In genomic region chr2:46040563-46041155, GRCh38 we compare ENCODE assay signal across 17 cellular contexts.
"Had no signal": no experiment of that assay in that cellular context is flagged by ENCODE, and none has a peak within 500 bp of the region (broad histone marks: within the 10 kb centered on the region; RNA-seq: fewer than 3 reads in every experiment).

No MANE protein-coding gene starts in this region.

- H3K4me2 ChIP-seq: SK-N-SH had no signal

- H3K27me3 ChIP-seq: neutrophil had no signal

- H3K9me3 ChIP-seq: neutrophil, SK-N-SH, thoracic aorta had no signal

- DNase-seq: activated CD8-positive, alpha-beta memory T cell treated with anti-CD3 and anti-CD28 coated beads, Interleukin-2, amount 50 U/mL, for 48 hours; activated naive CD4-positive, alpha-beta T cell treated with anti-CD3 and anti-CD28 coated beads for 36 hours; activated naive CD8-positive, alpha-beta T cell treated with anti-CD3 and anti-CD28 coated beads, Interleukin-2, amount 50 U/mL, for 24 hours; aorta; dermis blood vessel endothelial cell; head of caudate nucleus; mesenchymal stem cell; naive thymus-derived CD8-positive, alpha-beta T cell; retina; SK-N-SH; T-helper 1 cell; WERI-Rb-1 had no signal

- H3K27me3 Mint-ChIP-seq: activated naive CD8-positive, alpha-beta T cell treated with anti-CD3 and anti-CD28 coated beads, Interleukin-2, amount 50 U/mL, for 24 hours; naive thymus-derived CD8-positive, alpha-beta T cell; stimulated activated naive CD8-positive, alpha-beta T cell treated with anti-CD3 and anti-CD28 coated beads, Interleukin-15, Interleukin-2, amounts not matched to agents 100 ng/mL and 50 ng/mL, for 24 hours had no signal

- H3K9ac ChIP-seq: SK-N-SH had no signal

- H3K36me3 ChIP-seq: neutrophil, thoracic aorta, WERI-Rb-1 had no signal

- H3K9me3 Mint-ChIP-seq: activated naive CD4-positive, alpha-beta T cell treated with anti-CD3 and anti-CD28 coated beads for 36 hours; activated naive CD8-positive, alpha-beta T cell treated with anti-CD3 and anti-CD28 coated beads, Interleukin-2, amount 50 U/mL, for 24 hours; activated T-helper 2 cell treated with anti-CD3 and anti-CD28 coated beads, Interferon-gamma antibody, Interleukin-2, Interleukin-4, amounts not matched to agents 10 μg/mL and 5 μg/mL and 100 μg/mL, durations not matched to agents 14 hours and 24 hours and 36 hours; naive thymus-derived CD8-positive, alpha-beta T cell; stimulated activated naive CD8-positive, alpha-beta T cell treated with anti-CD3 and anti-CD28 coated beads, Interleukin-15, Interleukin-2, amounts not matched to agents 100 ng/mL and 50 ng/mL, for 24 hours had no signal

- ATAC-seq: activated naive CD8-positive, alpha-beta T cell treated with anti-CD3 and anti-CD28 coated beads, Interleukin-2, amount 50 U/mL, for 24 hours; naive thymus-derived CD8-positive, alpha-beta T cell had no signal

- H3K4me1 Mint-ChIP-seq: activated naive CD8-positive, alpha-beta T cell treated with anti-CD3 and anti-CD28 coated beads, Interleukin-2, amount 50 U/mL, for 24 hours; naive thymus-derived CD8-positive, alpha-beta T cell had no signal

- H3K4me3 ChIP-seq: skin epidermis, thoracic aorta had no signal

- H3K4me3 Mint-ChIP-seq: activated naive CD4-positive, alpha-beta T cell treated with anti-CD3 and anti-CD28 coated beads for 36 hours; activated naive CD8-positive, alpha-beta T cell treated with anti-CD3 and anti-CD28 coated beads, Interleukin-2, amount 50 U/mL, for 24 hours; naive thymus-derived CD8-positive, alpha-beta T cell; stimulated activated naive CD8-positive, alpha-beta T cell treated with anti-CD3 and anti-CD28 coated beads, Interleukin-15, Interleukin-2, amounts not matched to agents 100 ng/mL and 50 ng/mL, for 24 hours had no signal

- H3K27ac Mint-ChIP-seq: activated naive CD4-positive, alpha-beta T cell treated with anti-CD3 and anti-CD28 coated beads for 36 hours; activated naive CD8-positive, alpha-beta T cell treated with anti-CD3 and anti-CD28 coated beads, Interleukin-2, amount 50 U/mL, for 24 hours; activated T-helper 2 cell treated with anti-CD3 and anti-CD28 coated beads, Interferon-gamma antibody, Interleukin-2, Interleukin-4, amounts not matched to agents 10 μg/mL and 5 μg/mL and 100 μg/mL, durations not matched to agents 14 hours and 24 hours and 36 hours; naive thymus-derived CD8-positive, alpha-beta T cell; stimulated activated naive CD8-positive, alpha-beta T cell treated with anti-CD3 and anti-CD28 coated beads, Interleukin-15, Interleukin-2, amounts not matched to agents 100 ng/mL and 50 ng/mL, for 24 hours had no signal

- H3K27ac ChIP-seq: neutrophil, skin epidermis, thoracic aorta, WERI-Rb-1 had no signal
